Comparison of ENCODE assay signal across 6 cellular contexts in genomic region chr19:1606138-1606651, GRCh38. TPM values are rescaled to one million over a fixed set of nuclear protein-coding genes. Genes with fewer than 3 reads are reported as not detected.
DNase-seq lines count a peak whose midpoint lies in the region; ATAC-seq and TF ChIP-seq lines count a peak whose summit lies in the region.

No MANE protein-coding gene starts in this region.

- H3K36me3 Mint-ChIP-seq in MCF 10A (ENCODE audit: insufficient read depth, unreplicated experiment) = peaks cover 29% of the 10 kb centered on the region
- H3K36me3 Mint-ChIP-seq in neural progenitor cell = peaks cover 5% of the 10 kb centered on the region

- H4K20me1 ChIP-seq in neural progenitor cell (ENCODE audit: low read depth) = peaks cover 41% of the 10 kb centered on the region

- no peaks in the 10 kb centered on the region for H3K27me3 ChIP-seq in H7 (ENCODE audit: control insufficient read depth, insufficient read depth, low read length)
- H3K27me3 ChIP-seq in neural progenitor cell = no peaks in the 10 kb centered on the region

- CTCF ChIA-PET in MCF 10A (lab: Yijun Ruan, JAX) = interaction anchor here (0.6 to 1.9 kb wide), 6 partner anchors 16 to 161 kb away, joined by 3 to 5 read pairs (median 4); no protein-coding TSS in a partner anchor

- peaks cover 53% of the 10 kb centered on the region for H3F3A ChIP-seq in neural progenitor cell (ENCODE audit: low read depth)

- BruUV-seq in MCF 10A (replicated peaks; lab: Mats Ljungman, UMichigan) = no TSS peak

- H3K4me3 Mint-ChIP-seq in MCF 10A (ENCODE audit: unreplicated experiment) = peak overlapping the region; percentile 79
- H3K4me3 Mint-ChIP-seq in neural progenitor cell = peak overlapping the region; percentile 93

- H3K27me3 Mint-ChIP-seq in MCF 10A (ENCODE audit: insufficient read depth, unreplicated experiment) (no peaks in the 10 kb centered on the region), neural progenitor cell (ENCODE audit: insufficient read depth, low read depth) (peaks cover 17% of the 10 kb centered on the region)

- POLR2A ChIA-PET in MCF 10A (lab: Yijun Ruan, JAX) = interaction anchor here (0.7 to 8.0 kb wide), 12 partner anchors 9 to 337 kb away, joined by 3 to 105 read pairs (median 5); partner anchors contain the start of genes CIRBP, MBD3 and TCF3

- H3K4me1 ChIP-seq in neural progenitor cell = peaks cover 5% of the 10 kb centered on the region

- peak overlapping the region; percentile 96 for H3K4me2 ChIP-seq in neural progenitor cell

- TF ChIP-seq CTCF in MCF 10A (IDR thresholded peaks at IDR 0.05; ENCODE audit: unreplicated experiment) = no peak
- no peak for TF ChIP-seq CTCF in neural progenitor cell (IDR thresholded peaks at IDR 0.05)

- no peak for DNase-seq in H7
- no peak for DNase-seq in MCF 10A (ENCODE audit: unreplicated experiment)
- DNase-seq in neural progenitor cell (ENCODE audit: low spot score) = no peak
- no peak for DNase-seq in posterior cingulate gyrus
- no peak for DNase-seq in activated effector memory CD4-positive, alpha-beta T cell treated with anti-CD3 and anti-CD28 coated beads, Interleukin-2, amount 50 U/mL, for 16 hours

- peak overlapping the region; percentile 64 for H3K27ac ChIP-seq in neural progenitor cell

- peaks cover 4% of the 10 kb centered on the region for H3K36me3 ChIP-seq in H7 (replicated peaks; ENCODE audit: control insufficient read depth, insufficient read depth, low read length)
- no peaks in the 10 kb centered on the region for H3K36me3 ChIP-seq in neural progenitor cell

- H2AFZ ChIP-seq in neural progenitor cell (replicated peaks) = no peak overlapping the region

- H3K27ac Mint-ChIP-seq in MCF 10A (ENCODE audit: low read depth, unreplicated experiment) (peak overlapping the region; percentile 46), neural progenitor cell (peak overlapping the region; percentile 93)

- intact Hi-C loops in MCF 10A (cut with micrococcal nuclease) (loop anchor here (5.0 kb wide), 2 partner anchors 46 to 191 kb away; partner anchors contain the start of gene TCF3), posterior cingulate gyrus (cut with DNase I) (loop anchor here (5.0 kb wide), 1 partner anchor 39 kb away; the partner anchor contains the start of gene MEX3D)

- H3K9me3 Mint-ChIP-seq in MCF 10A (ENCODE audit: unreplicated experiment) (no peaks in the 10 kb centered on the region), neural progenitor cell (no peaks in the 10 kb centered on the region)

- H3K9ac ChIP-seq in neural progenitor cell = peak overlapping the region; percentile 25

- no peaks in the 10 kb centered on the region for H3K9me3 ChIP-seq in neural progenitor cell (ENCODE audit: low read depth)

- no peak for ATAC-seq in HG02852 (IDR thresholded peaks at IDR 0.05; ENCODE audit: unreplicated experiment)

- peaks cover 40% of the 10 kb centered on the region for H3K79me2 ChIP-seq in neural progenitor cell (ENCODE audit: low read depth)

- peak overlapping the region; percentile 69 for H3K4me3 ChIP-seq in H7 (ENCODE audit: insufficient read depth, low read depth, low read length)
- H3K4me3 ChIP-seq in neural progenitor cell = peak overlapping the region; percentile 92

- H3K4me1 Mint-ChIP-seq in MCF 10A (ENCODE audit: insufficient read depth, unreplicated experiment) = peaks cover 4% of the 10 kb centered on the region
- peaks cover 21% of the 10 kb centered on the region for H3K4me1 Mint-ChIP-seq in neural progenitor cell

RNA-seq across cellular contexts. Expression of gene UQCR11, which starts 0.9 kb away (rescaled TPM):
- total RNA-seq in H7 (2014; rRNA removed; shearing (Covaris generic)) = 103 and 111 TPM in 2 replicates
- total RNA-seq in MCF 10A (2022) (211 and 256 TPM in 2 replicates), neural progenitor cell (ENCODE audit: low replicate concordance) (37.4 and 51.4 TPM in 2 replicates)

RNA-seq across cellular contexts. Expression of gene MBD3, which starts 13.5 kb away (rescaled TPM):
- total RNA-seq in H7 (2014; rRNA removed; shearing (Covaris generic)) = 105 and 114 TPM in 2 replicates
- total RNA-seq in MCF 10A (2022) (103 and 114 TPM in 2 replicates), neural progenitor cell (ENCODE audit: low replicate concordance) (34.2 and 117 TPM in 2 replicates)

RNA-seq across cellular contexts. Expression of gene MEX3D, which starts 38.1 kb away (rescaled TPM):
- total RNA-seq in H7 (2014; rRNA removed; shearing (Covaris generic)) = 107 and 117 TPM in 2 replicates
- 18.7 and 20.0 TPM in 2 replicates for total RNA-seq in MCF 10A (2022)
- total RNA-seq in neural progenitor cell (ENCODE audit: low replicate concordance) = 15.9 and 87.3 TPM in 2 replicates

RNA-seq across cellular contexts. Expression of gene TCF3, which starts 46.2 kb away (rescaled TPM):
- 277 and 293 TPM in 2 replicates for total RNA-seq in H7 (2014; rRNA removed; shearing (Covaris generic))
- total RNA-seq in MCF 10A (2022) = 79.7 and 100 TPM in 2 replicates
- 131 and 332 TPM in 2 replicates for total RNA-seq in neural progenitor cell (ENCODE audit: low replicate concordance)
